Comparison of ENCODE assay signal across 13 cellular contexts in genomic region chr2:43185146-43185545, GRCh38. TPM values are rescaled to one million over a fixed set of nuclear protein-coding genes. Genes with fewer than 3 reads are reported as not detected.
DNase-seq lines count a peak whose midpoint lies in the region; ATAC-seq, FAIRE-seq and TF ChIP-seq lines count a peak whose summit lies in the region.
"Had no signal": no experiment of that assay in that cellular context is flagged by ENCODE, and none has a peak within 500 bp of the region (broad histone marks: within the 10 kb centered on the region; RNA-seq: fewer than 3 reads in every experiment).

No MANE protein-coding gene starts in this region.

- dilution Hi-C loops in endothelial cell of umbilical vein (cut with MboI; ENCODE audit: extremely low pct_ligation_motif_present, low sequenced_read_pairs): no loop called here

- ATAC-seq in A549: no peak
- no peak for ATAC-seq in RWPE2 (ENCODE audit: low read depth)

- FAIRE-seq in A549 (lab: Jason Lieb, UNC) (no peak), endothelial cell of umbilical vein (lab: Jason Lieb, UNC) (peak; percentile 73)
- FAIRE-seq: TTC549 had no signal

- CTCF ChIA-PET in A549 (lab: Yijun Ruan, JAX): interaction anchor here (1.0 to 1.3 kb wide), 3 partner anchors 16 to 53 kb away, joined by 3 to 4 read pairs (median 3); no protein-coding TSS in a partner anchor
- CTCF ChIA-PET in endothelial cell of umbilical vein (lab: Charles Lee): no interaction called here

- no peak overlapping the region for H3K9ac ChIP-seq in endothelial cell of umbilical vein (replicated peaks; ENCODE audit: extremely low read depth, insufficient read depth, low read length)

- no peaks in the 10 kb centered on the region for H4K20me1 ChIP-seq in endothelial cell of umbilical vein (replicated peaks; ENCODE audit: control insufficient read depth, extremely low read depth, insufficient read depth, low read length)

- H3K4me1 ChIP-seq in A549 (peaks cover 26% of the 10 kb centered on the region), RWPE2 (ENCODE audit: insufficient read depth, poor library complexity, severe bottlenecking) (peaks cover 18% of the 10 kb centered on the region), endothelial cell of umbilical vein (ENCODE audit: control insufficient read depth, extremely low read depth, insufficient read depth, low read length) (peaks cover 11% of the 10 kb centered on the region)
- H3K4me1 ChIP-seq: BE2C had no signal

- H3K9me1 ChIP-seq in endothelial cell of umbilical vein (replicated peaks; ENCODE audit: control insufficient read depth, extremely low read depth, insufficient read depth, low read length): no peaks in the 10 kb centered on the region

- TF ChIP-seq EP300 in A549 (IDR thresholded peaks at IDR 0.05): no peak

- H3K4me3 ChIP-seq in A549 (no peak overlapping the region), RWPE2 (ENCODE audit: severe bottlenecking) (no peak overlapping the region), endothelial cell of umbilical vein (replicated peaks in 1 of 3; ENCODE audit: insufficient read depth in 1 of 3, low read depth in 1 of 3, low read length in 3 of 3) (no peak overlapping the region), dorsolateral prefrontal cortex (no peak overlapping the region), MG63 (no peak overlapping the region)

- H3K36me3 ChIP-seq in RWPE2 (ENCODE audit: low read depth): no peaks in the 10 kb centered on the region
- no peaks in the 10 kb centered on the region for H3K36me3 ChIP-seq in endothelial cell of umbilical vein (ENCODE audit: control insufficient read depth in 2 of 2, extremely low read depth in 1 of 2, insufficient read depth in 2 of 2, low read length in 2 of 2)
- no peaks in the 10 kb centered on the region for H3K36me3 ChIP-seq in MG63
- H3K36me3 ChIP-seq: BE2C had no signal

- TF ChIP-seq POLR2A in A549 (IDR thresholded peaks at IDR 0.05; ENCODE audit: low read length): no peak
- TF ChIP-seq POLR2A in endothelial cell of umbilical vein (IDR thresholded peaks at IDR 0.05; ENCODE audit: low read depth, low read length): no peak

- H3K27me3 ChIP-seq in RWPE2 (ENCODE audit: insufficient read depth, poor library complexity, severe bottlenecking): no peaks in the 10 kb centered on the region
- no peaks in the 10 kb centered on the region for H3K27me3 ChIP-seq in endothelial cell of umbilical vein (ENCODE audit: control insufficient read depth in 2 of 2, insufficient read depth in 2 of 2, low read length in 2 of 2)
- H3K27me3 ChIP-seq in dorsolateral prefrontal cortex: no peaks in the 10 kb centered on the region
- H3K27me3 ChIP-seq in MG63: no peaks in the 10 kb centered on the region
- H3K27me3 ChIP-seq: BE2C had no signal

- 96% methylated on average over 4 of the region's 4 CpGs for WGBS in A549 (ENCODE audit: missing lambda C conversion rate)

- H3K4me2 ChIP-seq in A549 (peak overlapping the region; percentile 23; the same call in 1 of the 3 replicates), endothelial cell of umbilical vein (ENCODE audit: insufficient read depth, low read length) (peak overlapping the region; percentile 19)

- H3K27ac ChIP-seq in A549 (peak overlapping the region in 1 of 2 experiments; percentile 66; a peak in 4 of 6 replicates), RWPE2 (ENCODE audit: poor library complexity, severe bottlenecking) (peak overlapping the region; percentile 41), endothelial cell of umbilical vein (ENCODE audit: insufficient read depth, low read depth, low read length) (no peak overlapping the region), dorsolateral prefrontal cortex (no peak overlapping the region)

- POLR2A ChIA-PET in A549 (lab: Yijun Ruan, JAX) (no interaction called here), endothelial cell of umbilical vein (lab: Charles Lee) (no interaction called here)

- H2AFZ ChIP-seq in endothelial cell of umbilical vein (ENCODE audit: low read depth, low read length): no peak overlapping the region

- intact Hi-C loops in endothelial cell of umbilical vein (cut with micrococcal nuclease): no loop called here
- intact Hi-C loops in dorsolateral prefrontal cortex (cut with DNase I): no loop called here

- DNase-seq in A549 (ENCODE audit: low read depth in 1 of 2, low spot score in 1 of 2) (no peak), EH (ENCODE audit: low read depth) (peak; percentile 48), RWPE2 (ENCODE audit: low spot score) (no peak), endothelial cell of umbilical vein (ENCODE audit: low read depth, low spot score) (peak; percentile 68), AG08395 (ENCODE audit: low spot score) (no peak), dorsolateral prefrontal cortex (no peak), NCI-H187 treated with DMSO at 0.1 percent for 48 hours (lab: John Stamatoyannopoulos, UW) (no peak), MG63 (no peak)
- DNase-seq: activated T-cell treated with anti-CD3 and anti-CD28 coated beads, Interleukin-2, amount 50 U/mL, for 24 hours; BE2C; OCI-M1; stimulated activated CD4-positive, alpha-beta T cell treated with anti-CD3 and anti-CD28 coated beads, Interleukin-2, amount 100 ng/mL, for 48 hours had no signal

- no peaks in the 10 kb centered on the region for H3K79me2 ChIP-seq in endothelial cell of umbilical vein (ENCODE audit: control insufficient read depth, insufficient read depth, low read length)

- H3K9me3 ChIP-seq in A549 (no peaks in the 10 kb centered on the region), RWPE2 (ENCODE audit: severe bottlenecking) (no peaks in the 10 kb centered on the region), endothelial cell of umbilical vein (replicated peaks; ENCODE audit: control insufficient read depth, insufficient read depth, low read length) (no peaks in the 10 kb centered on the region), MG63 (no peaks in the 10 kb centered on the region)
- H3K9me3 ChIP-seq: BE2C had no signal

- TF ChIP-seq RAD21 in A549 (conservative IDR thresholded peaks at IDR 0.05 in 1 of 2, IDR thresholded peaks at IDR 0.05 in 1 of 2): no peak

- BruUV-seq in endothelial cell of umbilical vein (replicated peaks; lab: Mats Ljungman, UMichigan): no TSS peak

- no peak for TF ChIP-seq CTCF in A549 (IDR thresholded peaks at IDR 0.05)
- no peak for TF ChIP-seq CTCF in RWPE2 (IDR thresholded peaks at IDR 0.05; ENCODE audit: poor library complexity, severe bottlenecking)
- no peak for TF ChIP-seq CTCF in endothelial cell of umbilical vein (IDR thresholded peaks at IDR 0.05; ENCODE audit: extremely low read depth in 1 of 2, insufficient read depth in 1 of 2, low read depth in 1 of 2, low read length in 2 of 2)
- no peak for TF ChIP-seq CTCF in dorsolateral prefrontal cortex (IDR thresholded peaks at IDR 0.05 in 54 of 56, conservative IDR thresholded peaks at IDR 0.05 in 2 of 56; ENCODE audit: low read depth in 1 of 56, partially characterized antibody in 56 of 56)

TF ChIP-seq in A549, 52 proteins besides CTCF, POLR2A, EP300 and RAD21 (continues in another document):
- TF ChIP-seq HMGXB4 (CRISPR knock-in tag; IDR thresholded peaks at IDR 0.05; ENCODE audit: borderline replicate concordance): no peak

TF ChIP-seq in endothelial cell of umbilical vein, 7 proteins besides CTCF, POLR2A, EP300 and RAD21:
- TF ChIP-seq MAX (IDR thresholded peaks at IDR 0.05; ENCODE audit: insufficient read depth, insufficient read length) (no peak), GATA2 (IDR thresholded peaks at IDR 0.05; ENCODE audit: insufficient read depth, insufficient read length, low read depth, low read length) (no peak), EZH2 (IDR thresholded peaks at IDR 0.05; ENCODE audit: borderline replicate concordance, low read depth, low read length, severe bottlenecking) (no peak), MYC (IDR thresholded peaks at IDR 0.05; ENCODE audit: low read depth, low read length) (no peak), FOS (IDR thresholded peaks at IDR 0.05; ENCODE audit: borderline replicate concordance, insufficient read depth, low read length) (peak; percentile 84), POLR2AphosphoS5 (IDR thresholded peaks at IDR 0.05; ENCODE audit: insufficient read depth, low read depth, low read length) (no peak), JUN (IDR thresholded peaks at IDR 0.05; ENCODE audit: borderline replicate concordance, insufficient read depth, insufficient read length, low read depth) (peak; percentile 79)

RNA-seq across cellular contexts. Expression of gene ZFP36L2, which starts 41.3 kb away (rescaled TPM):
- polyA plus RNA-seq in A549 (2011; rRNA removed) (10.5 and 14.9 TPM in 2 replicates), A549 (2017; fragmentation: RNase III; extraction: RNeasy Plus Mini Kit Qiagen cat#74134 plus additional on column Dnase treatment) (14.5 to 18.2 TPM (median 17.3 TPM) in 3 replicates), endothelial cell of umbilical vein (13.2 and 14.5 TPM in 2 replicates)
- 8.8 and 14.8 TPM in 2 replicates for polyA plus RNA-seq in A549 (2012; cell fraction: cytosol; rRNA removed)
- 9.8 and 17.6 TPM in 2 replicates for polyA plus RNA-seq in A549 (2012; cell fraction: nucleus; rRNA removed)
- polyA minus RNA-seq in A549 (2011; rRNA and poly(A)+ RNA removed): 3.3 and 4.0 TPM in 2 replicates
- total RNA-seq in endothelial cell of umbilical vein (73.4 and 75.9 TPM in 2 replicates), dorsolateral prefrontal cortex (10 to 100 TPM; 13.0 to 86.0 (median 32.4) TPM)
- 10.2 and 12.1 TPM in 2 replicates for polyA plus RNA-seq in endothelial cell of umbilical vein (2011; cell fraction: cytosol; rRNA removed)
- polyA plus RNA-seq in endothelial cell of umbilical vein (2011; cell fraction: nucleus; rRNA removed): 15.6 and 20.8 TPM in 2 replicates
- 28.9 and 35.9 TPM in 2 replicates for polyA plus RNA-seq in endothelial cell of umbilical vein (2012)
- 6.9 and 10.8 TPM in 2 replicates for polyA minus RNA-seq in endothelial cell of umbilical vein
- polyA minus RNA-seq in endothelial cell of umbilical vein (2011; cell fraction: cytosol; rRNA and poly(A)+ RNA removed): 20.3 TPM
- 11.7 and 17.1 TPM in 2 replicates for polyA minus RNA-seq in endothelial cell of umbilical vein (2011; cell fraction: nucleus; rRNA and poly(A)+ RNA removed)
- 9.6 and 19.7 TPM in 2 replicates for total RNA-seq in MG63 (2014; rRNA removed; shearing (Covaris generic); ENCODE audit: low replicate concordance)

Comparison
In these comparisons a context has a peak if more than half of its experiments do, and no peak if none do; other contexts are left out.
1. DNase-seq: peak in EH (single experiment) and endothelial cell of umbilical vein (single experiment); none in A549 (0 of 2), RWPE2 (single experiment), AG08395 (single experiment), dorsolateral prefrontal cortex (0 of 10), NCI-H187 treated with DMSO at 0.1 percent for 48 hours (single experiment) and MG63 (single experiment).